In genomic region chr15:41879321-41879845, GRCh38 we compare ENCODE assay signal across 27 cellular contexts.
"Had no signal": no experiment of that assay in that cellular context is flagged by ENCODE, and none has a peak within 500 bp of the region (broad histone marks: within the 10 kb centered on the region; RNA-seq: fewer than 3 reads in every experiment).

No MANE protein-coding gene starts in this region.

- H3K9me3 Mint-ChIP-seq: activated naive CD4-positive, alpha-beta T cell treated with anti-CD3 and anti-CD28 coated beads, Interleukin-2, amount 50 U/mL, for 72 hours; activated naive CD8-positive, alpha-beta T cell treated with anti-CD3 and anti-CD28 coated beads, Interleukin-2, amount 50 U/mL, for 24 hours; activated T-cell treated with anti-CD3 and anti-CD28 coated beads, Interleukin-2, amount 50 U/mL, for 24 hours; activated T-helper 1 cell treated with anti-CD3 and anti-CD28 coated beads, Interleukin-12 subunit alpha, Interleukin-12 subunit beta, Interleukin-2, Interleukin-4 antibody, amounts not matched to agents 30 ng/mL and 10 ng/mL and 1 ng/mL, durations not matched to agents 14 hours and 24 hours and 36 hours; T-helper 1 cell treated with Interleukin-12 subunit alpha and Interleukin-12 subunit beta and Interleukin-4 antibody, amounts not matched to agents 30 μg/mL and 1 μg/mL, for 36 hours; WTC11 had no signal

- H3K27ac Mint-ChIP-seq: activated CD8-positive, alpha-beta T cell treated with anti-CD3 and anti-CD28 coated beads, Interleukin-2, amount 10 ng/mL, durations not matched to agents 7 days and 5 days; activated naive CD8-positive, alpha-beta T cell treated with anti-CD3 and anti-CD28 coated beads, Interleukin-2, amount 50 U/mL, for 24 hours; activated T-cell treated with anti-CD3 and anti-CD28 coated beads, Interleukin-2, amount 50 U/mL, for 24 hours; activated T-helper 1 cell treated with anti-CD3 and anti-CD28 coated beads, Interleukin-12 subunit alpha, Interleukin-12 subunit beta, Interleukin-2, Interleukin-4 antibody, amounts not matched to agents 30 ng/mL and 10 ng/mL and 1 ng/mL, durations not matched to agents 14 hours and 24 hours and 36 hours; T-helper 1 cell treated with Interleukin-12 subunit alpha and Interleukin-12 subunit beta and Interleukin-4 antibody, amounts not matched to agents 30 μg/mL and 1 μg/mL, for 36 hours; WTC11 had no signal

- ATAC-seq: activated CD8-positive, alpha-beta T cell treated with anti-CD3 and anti-CD28 coated beads, Interleukin-2, amount 10 ng/mL, durations not matched to agents 7 days and 5 days; activated naive CD4-positive, alpha-beta T cell treated with anti-CD3 and anti-CD28 coated beads, Interleukin-2, amount 50 U/mL, for 72 hours; activated naive CD8-positive, alpha-beta T cell treated with anti-CD3 and anti-CD28 coated beads, Interleukin-2, amount 50 U/mL, for 24 hours; body of pancreas; PC-3; WTC11 had no signal

- H3K4me3 Mint-ChIP-seq: activated CD8-positive, alpha-beta T cell treated with anti-CD3 and anti-CD28 coated beads, Interleukin-2, amount 10 ng/mL, durations not matched to agents 7 days and 5 days; activated naive CD8-positive, alpha-beta T cell treated with anti-CD3 and anti-CD28 coated beads, Interleukin-2, amount 50 U/mL, for 24 hours; activated T-cell treated with anti-CD3 and anti-CD28 coated beads, Interleukin-2, amount 50 U/mL, for 24 hours; activated T-helper 1 cell treated with anti-CD3 and anti-CD28 coated beads, Interleukin-12 subunit alpha, Interleukin-12 subunit beta, Interleukin-2, Interleukin-4 antibody, amounts not matched to agents 30 ng/mL and 10 ng/mL and 1 ng/mL, durations not matched to agents 14 hours and 24 hours and 36 hours; T-helper 1 cell treated with Interleukin-12 subunit alpha and Interleukin-12 subunit beta and Interleukin-4 antibody, amounts not matched to agents 30 μg/mL and 1 μg/mL, for 36 hours; WTC11 had no signal

- H3K36me3 Mint-ChIP-seq: WTC11 had no signal

- H3K4me3 ChIP-seq: ascending aorta, body of pancreas had no signal

- DNase-seq: activated CD4-positive, alpha-beta T cell treated with anti-CD3 and anti-CD28 coated beads for 48 hours; activated CD4-positive, alpha-beta T cell treated with anti-CD3 and anti-CD28 coated beads, Interleukin-2, amount 50 U/mL, for 4 hours; activated CD4-positive, CD25-positive, alpha-beta regulatory T cell treated with anti-CD3 and anti-CD28 coated beads, Interleukin-2, amount 50 U/mL, for 72 hours; activated CD8-positive, alpha-beta memory T cell treated with anti-CD3 and anti-CD28 coated beads, Interleukin-2, amount 50 U/mL, for 48 hours; activated CD8-positive, alpha-beta T cell treated with anti-CD3 and anti-CD28 coated beads, Interleukin-2, amount 10 ng/mL, durations not matched to agents 7 days and 5 days; activated effector memory CD4-positive, alpha-beta T cell treated with Interleukin-2 at 50 U/mL for 16 hours; activated naive CD4-positive, alpha-beta T cell; activated naive CD8-positive, alpha-beta T cell treated with anti-CD3 and anti-CD28 coated beads, Interleukin-2, amount 50 U/mL, for 24 hours; activated T-cell treated with anti-CD3 and anti-CD28 coated beads, Interleukin-2, amount 50 U/mL, for 24 hours; amniotic stem cell; body of pancreas; central memory CD4-positive, alpha-beta T cell; KG1; NCI-H1092; NCI-H1930; NCI-H2171 treated with DMSO at 0.1 percent for 48 hours; NCI-H345; NCI-H510A; NCI-H526 treated with DMSO at 0.1 percent for 48 hours; PC-3; SHP77 treated with DMSO at 0.1 percent for 48 hours; T-helper 9 cell had no signal
